Comparison of ENCODE assay signal across 16 cellular contexts in the genomic region with DNA sequence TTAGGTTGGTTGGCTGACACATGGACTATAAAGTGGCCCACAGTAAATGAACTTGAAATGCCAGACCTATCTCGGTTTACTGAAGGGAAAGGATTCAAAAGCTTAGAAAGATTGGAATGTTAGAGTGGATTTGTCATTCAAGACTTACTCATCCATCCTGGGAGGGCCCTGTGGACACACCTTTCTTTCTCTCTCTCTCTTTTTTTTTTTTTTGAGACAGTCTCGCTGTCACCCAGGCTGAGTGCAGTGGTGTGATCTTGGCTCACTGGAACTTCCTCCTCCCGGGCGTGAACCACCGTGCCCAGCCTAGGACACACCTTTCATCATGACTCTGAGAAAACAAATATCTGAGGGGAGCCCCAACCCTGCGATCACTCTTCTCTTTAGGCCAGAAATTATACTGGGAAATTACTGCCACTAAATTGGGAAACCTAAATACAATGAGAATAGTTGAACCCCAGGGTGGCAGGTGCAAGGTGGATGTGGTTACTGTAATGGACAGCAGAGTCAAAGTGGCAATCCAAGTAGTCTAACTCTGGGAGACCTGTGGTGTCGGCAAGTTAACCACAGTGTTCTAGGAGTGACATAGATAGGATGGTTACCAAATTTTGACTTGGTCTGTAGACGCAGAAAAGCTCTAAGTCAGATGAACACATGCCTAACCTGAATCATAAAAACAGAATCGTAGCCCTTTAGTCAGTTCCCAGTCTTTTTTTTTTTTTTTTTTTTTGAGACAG. TPM values are rescaled to one million over a fixed set of nuclear protein-coding genes. Genes with fewer than 3 reads are reported as not detected.
DNase-seq lines count a peak whose midpoint lies in the region; ATAC-seq and TF ChIP-seq lines count a peak whose summit lies in the region.
"Had no signal": no experiment of that assay in that cellular context is flagged by ENCODE, and none has a peak within 500 bp of the region (broad histone marks: within the 10 kb centered on the region; RNA-seq: fewer than 3 reads in every experiment).

No MANE protein-coding gene starts in this region.

- no peaks in the 10 kb centered on the region for H3K9me3 ChIP-seq in mucosa of descending colon

- H3K36me3 ChIP-seq in mucosa of descending colon (ENCODE audit: low read depth), result no peaks in the 10 kb centered on the region
- H3K36me3 ChIP-seq: SJCRH30, WERI-Rb-1 had no signal

- in situ Hi-C loops in G401 (cut with HindIII; ENCODE audit: low sequenced_read_pairs), result no loop called here

- H3K27ac ChIP-seq in epithelial cell of prostate, result peak overlapping the region; percentile 84
- H3K27ac ChIP-seq: SJCRH30, WERI-Rb-1 had no signal

- peak; percentile 19 for DNase-seq in COLO829 (ENCODE audit: low spot score)
- DNase-seq in LoVo (ENCODE audit: low spot score), result peak; percentile 82
- DNase-seq in epithelial cell of prostate (ENCODE audit: low read depth, low spot score), result peak; percentile 88
- peak in 2 of 3 donors; percentile 40 to 43 for DNase-seq in mucosa of descending colon
- no peak for DNase-seq in G401 (ENCODE audit: low spot score)
- DNase-seq in DMS153 (lab: John Stamatoyannopoulos, UW), result no peak
- DNase-seq: activated T-cell treated with anti-CD3 and anti-CD28 coated beads, Interleukin-2, amount 50 U/mL, for 24 hours; amygdala; hypothalamus; NCI-H1417; NCI-H526; SJCRH30; stimulated activated naive CD8-positive, alpha-beta T cell treated with anti-CD3 and anti-CD28 coated beads, Interleukin-15, amount 100 ng/mL, for 72 hours; WERI-Rb-1 had no signal

- no peak overlapping the region for H3K4me3 ChIP-seq in mucosa of descending colon
- H3K4me3 ChIP-seq: SJCRH30 had no signal

- ATAC-seq in mucosa of descending colon, result peak; percentile 94
- no peak for ATAC-seq in GM21447 (IDR thresholded peaks at IDR 0.05; ENCODE audit: unreplicated experiment)
- ATAC-seq in HG02678 (IDR thresholded peaks at IDR 0.05; ENCODE audit: unreplicated experiment), result no peak
- ATAC-seq: stimulated activated naive CD8-positive, alpha-beta T cell treated with anti-CD3 and anti-CD28 coated beads, Interleukin-15, amount 100 ng/mL, for 72 hours had no signal

- intact Hi-C loops in mucosa of descending colon (cut with DNase I, micrococcal nuclease), result no loop called here

- no peaks in the 10 kb centered on the region for H3K4me1 ChIP-seq in mucosa of descending colon (ENCODE audit: low read depth)
- H3K4me1 ChIP-seq: SJCRH30 had no signal

- TF ChIP-seq CTCF in mucosa of descending colon (IDR thresholded peaks at IDR 0.05), result no peak

RNA-seq across cellular contexts. Expression of gene ZMYM5, which starts 47.1 kb away (rescaled TPM):
- 10 to 100 TPM in 1 of 3 donors, 1 to 10 TPM in 2; 7.4 to 13.9 (median 9.2) TPM for total RNA-seq in mucosa of descending colon
- 13.2 and 15.5 TPM in 2 replicates for total RNA-seq in G401 (2014; rRNA removed; shearing (Covaris generic))

RNA-seq across cellular contexts. Expression of gene ZMYM2, which starts 48.0 kb away (rescaled TPM):
- total RNA-seq in mucosa of descending colon, result 10 to 100 TPM; 58.9 to 85.1 (median 70.3) TPM
- 60.2 and 86.6 TPM in 2 replicates for total RNA-seq in G401 (2014; rRNA removed; shearing (Covaris generic))

Comparison
In these comparisons a context has a peak if more than half of its experiments do, and no peak if none do; other contexts are left out.
1. DNase-seq: peak in COLO829 (single experiment), LoVo (single experiment), epithelial cell of prostate (single experiment) and mucosa of descending colon (2 of 3); none in G401 (single experiment) and DMS153 (single experiment).